20 cellular contexts compared by ENCODE assay signal in the genomic region with DNA sequence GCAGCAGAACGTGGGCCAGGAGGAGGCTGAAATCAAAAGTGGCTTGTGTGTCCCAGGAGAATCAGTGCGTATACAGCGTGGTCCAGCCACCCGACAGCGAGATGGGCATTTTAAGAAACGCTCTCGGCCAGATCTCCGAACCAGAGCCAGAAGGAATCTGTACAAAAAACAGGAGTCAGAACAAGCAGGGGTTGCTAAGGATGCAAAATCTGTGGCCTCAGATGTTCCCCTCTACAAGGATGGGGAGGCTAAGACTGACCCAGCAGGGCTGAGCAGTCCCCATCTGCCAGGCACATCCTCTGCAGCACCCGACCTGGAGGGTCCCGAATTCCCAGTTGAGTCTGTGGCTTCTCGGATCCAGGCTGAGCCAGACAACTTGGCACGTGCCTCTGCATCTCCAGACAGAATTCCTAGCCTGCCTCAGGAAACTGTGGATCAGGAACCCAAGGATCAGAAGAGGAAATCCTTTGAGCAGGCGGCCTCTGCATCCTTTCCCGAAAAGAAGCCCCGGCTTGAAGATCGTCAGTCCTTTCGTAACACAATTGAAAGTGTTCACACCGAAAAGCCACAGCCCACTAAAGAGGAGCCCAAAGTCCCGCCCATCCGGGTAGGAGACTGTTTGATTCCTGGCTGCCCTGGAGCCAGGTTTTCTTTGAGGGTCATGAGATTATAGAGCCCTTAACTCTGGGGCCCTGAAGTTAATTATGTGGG.
DNase-seq lines count a peak whose midpoint lies in the region; ATAC-seq, FAIRE-seq and TF ChIP-seq lines count a peak whose summit lies in the region.
"Had no signal": no experiment of that assay in that cellular context is flagged by ENCODE, and none has a peak within 500 bp of the region (broad histone marks: within the 10 kb centered on the region; RNA-seq: fewer than 3 reads in every experiment).

No MANE protein-coding gene starts in this region.

- peaks cover 99% of the 10 kb centered on the region for H3K36me3 ChIP-seq in A673 (ENCODE audit: insufficient read depth, low read length, poor library complexity, severe bottlenecking)
- H3K36me3 ChIP-seq in IMR-90 (ENCODE audit: control insufficient read depth, insufficient read depth, low read length): peaks cover 73% of the 10 kb centered on the region
- peaks cover 100% of the 10 kb centered on the region for H3K36me3 ChIP-seq in lower lobe of right lung

- DNase-seq in A673 (ENCODE audit: low spot score) (no peak), IMR-90 (no peak), fibroblast of the aortic adventitia (ENCODE audit: low read depth) (peak; percentile 22), lower lobe of right lung (no peak), RCC 7860 (ENCODE audit: low spot score) (no peak)
- no peak for DNase-seq in stimulated activated CD4-positive, alpha-beta T cell treated with anti-CD3 and anti-CD28 coated beads, Interleukin-2, amount 100 ng/mL, for 24 hours
- DNase-seq: activated CD8-positive, alpha-beta memory T cell treated with anti-CD3 and anti-CD28 coated beads, Interleukin-2, amount 50 U/mL, for 4 hours; activated naive CD4-positive, alpha-beta T cell treated with anti-CD3 and anti-CD28 coated beads, Interleukin-2, amount 10 ng/mL, durations not matched to agents 7 days and 5 days; effector memory CD4-positive, alpha-beta T cell; HCEC 1CT; MV-4-11; NCI-H2081 treated with DMSO at 0.1 percent for 48 hours; NCI-H526 treated with DMSO at 0.1 percent for 48 hours; stimulated activated naive CD8-positive, alpha-beta T cell treated with anti-CD3 and anti-CD28 coated beads, Interleukin-15, amount 100 ng/mL, for 72 hours had no signal

- dilution Hi-C loops in IMR-90 (cut with HindIII; ENCODE audit: low sequenced_read_pairs, unreplicated experiment): no loop called here

- no peak overlapping the region for H2AK5ac ChIP-seq in IMR-90 (ENCODE audit: low read depth, low read length)

- no peak overlapping the region for H2AK9ac ChIP-seq in IMR-90 (replicated peaks; ENCODE audit: low read depth, low read length, poor library complexity)

- no peak overlapping the region for H3K4ac ChIP-seq in IMR-90 (ENCODE audit: low read depth, low read length)

- no peak overlapping the region for H2AFZ ChIP-seq in IMR-90 (replicated peaks; ENCODE audit: low read length, poor library complexity)

- TF ChIP-seq CTCF in A673 (conservative IDR thresholded peaks at IDR 0.05; ENCODE audit: low read depth, low read length) (no peak), IMR-90 (conservative IDR thresholded peaks at IDR 0.05; ENCODE audit: low read depth, low read length) (no peak), fibroblast of the aortic adventitia (IDR thresholded peaks at IDR 0.05; ENCODE audit: insufficient read depth, low read length) (no peak), lower lobe of right lung (IDR thresholded peaks at IDR 0.05) (no peak)

- TF ChIP-seq RAD21 in IMR-90 (IDR thresholded peaks at IDR 0.05; ENCODE audit: low read length): no peak

- peaks cover 37% of the 10 kb centered on the region for H3K9me1 ChIP-seq in IMR-90 (ENCODE audit: insufficient read depth, low read length)

- 83% methylated on average over 8 of the region's 20 CpGs; no CpG with 5 or more reads in 1 of the 2 experiments for WGBS in IMR-90 (ENCODE audit: extremely low coverage in 2 of 2, insufficient read length in 1 of 2), 2 experiments

- H3K27ac ChIP-seq in A673 (ENCODE audit: low read depth, low read length, poor library complexity, severe bottlenecking): no peak overlapping the region
- H3K27ac ChIP-seq in IMR-90 (ENCODE audit: insufficient read depth, low read length): no peak overlapping the region
- peak overlapping the region; percentile 27 for H3K27ac ChIP-seq in lower lobe of right lung

- no peak overlapping the region for H3K4me2 ChIP-seq in IMR-90 (ENCODE audit: low read depth, low read length)

- H2BK20ac ChIP-seq in IMR-90 (ENCODE audit: low read depth, low read length): no peak overlapping the region

- H3K79me1 ChIP-seq in IMR-90 (ENCODE audit: low read depth in 1 of 2, low read length in 2 of 2): peaks cover 35 to 71% of the 10 kb centered on the region in 2 experiments

- no peak overlapping the region for H3K9ac ChIP-seq in IMR-90 (ENCODE audit: low read depth, low read length)

- H3K14ac ChIP-seq in IMR-90 (replicated peaks; ENCODE audit: low read depth, low read length): no peak overlapping the region

- TSS peak; percentile 21 for BruUV-seq in A673 (replicated peaks; lab: Mats Ljungman, UMichigan)
- TSS peak; percentile 26 for BruUV-seq in IMR-90 (replicated peaks; lab: Mats Ljungman, UMichigan)

- H3K4me3 ChIP-seq in A673 (ENCODE audit: low read depth, low read length, poor library complexity, severe bottlenecking) (no peak overlapping the region), IMR-90 (ENCODE audit: insufficient read depth, low read depth, low read length) (no peak overlapping the region), fibroblast of the aortic adventitia (ENCODE audit: low read depth, low read length) (no peak overlapping the region), lower lobe of right lung (no peak overlapping the region)
- H3K4me3 ChIP-seq: mucosa of descending colon had no signal

- no peak overlapping the region for H3K23ac ChIP-seq in IMR-90 (ENCODE audit: low read depth, low read length)

- H3K27me3 ChIP-seq in A673 (replicated peaks; ENCODE audit: insufficient read depth, low read depth, low read length, poor library complexity): no peaks in the 10 kb centered on the region
- H3K27me3 ChIP-seq in IMR-90 (ENCODE audit: control insufficient read depth, insufficient read depth, low read length): no peaks in the 10 kb centered on the region
- H3K27me3 ChIP-seq in lower lobe of right lung (ENCODE audit: low read depth): no peaks in the 10 kb centered on the region

- H2BK5ac ChIP-seq in IMR-90 (ENCODE audit: low read depth, low read length, poor library complexity, severe bottlenecking): no peak overlapping the region

- H4K5ac ChIP-seq in IMR-90 (ENCODE audit: low read depth, low read length): no peak overlapping the region

- no peak overlapping the region for H3K56ac ChIP-seq in IMR-90 (ENCODE audit: extremely low read depth, insufficient read depth, low read length)

- in situ Hi-C loops in IMR-90 (cut with MboI; ENCODE audit: low sequenced_read_pairs): no loop called here

- H4K91ac ChIP-seq in IMR-90 (ENCODE audit: insufficient read depth, low read depth, low read length): no peak overlapping the region

- H3K18ac ChIP-seq in IMR-90 (ENCODE audit: low read depth, low read length): no peak overlapping the region

- H4K20me1 ChIP-seq in IMR-90 (ENCODE audit: insufficient read depth, low read length): peaks cover 50% of the 10 kb centered on the region

- ATAC-seq in IMR-90 (ENCODE audit: low read depth): no peak
- ATAC-seq in lower lobe of right lung: peak; percentile 28 to 48
- no peak for ATAC-seq in HG03280 (IDR thresholded peaks at IDR 0.05; ENCODE audit: unreplicated experiment)
- no peak for ATAC-seq in GM19324 (IDR thresholded peaks at IDR 0.05; ENCODE audit: low FRiP score, unreplicated experiment)
- ATAC-seq: activated CD4-positive, CD25-positive, alpha-beta regulatory T cell treated with anti-CD3 and anti-CD28 coated beads, Interleukin-2, amount 50 U/mL, for 24 hours; mucosa of descending colon; stimulated activated naive CD8-positive, alpha-beta T cell treated with anti-CD3 and anti-CD28 coated beads, Interleukin-15, amount 100 ng/mL, for 72 hours had no signal

- POLR2A ChIA-PET in A673 (lab: Charles Lee; ENCODE audit: low non-redundant PET): no interaction called here
- POLR2A ChIA-PET in IMR-90 (lab: Charles Lee; ENCODE audit: unreplicated experiment): no interaction called here

- FAIRE-seq in RCC 7860 (lab: Jason Lieb, UNC): no peak
- FAIRE-seq: frontal cortex, GM12891 had no signal

- H2BK15ac ChIP-seq in IMR-90 (ENCODE audit: low read depth, low read length): no peak overlapping the region

- TF ChIP-seq POLR2A in IMR-90 (IDR thresholded peaks at IDR 0.05; ENCODE audit: low read depth, low read length): no peak

- no peak overlapping the region for H2BK120ac ChIP-seq in IMR-90 (ENCODE audit: low read depth, low read length)

- intact Hi-C loops in A673 (cut with micrococcal nuclease; ENCODE audit: unreplicated experiment): no loop called here
- intact Hi-C loops in IMR-90 (cut with micrococcal nuclease): no loop called here
- intact Hi-C loops in lower lobe of right lung (cut with DNase I): no loop called here

- no peaks in the 10 kb centered on the region for H3K9me3 ChIP-seq in A673 (ENCODE audit: low read depth, low read length, poor library complexity, severe bottlenecking)
- H3K9me3 ChIP-seq in IMR-90 (ENCODE audit: control insufficient read depth, insufficient read depth, low read length): no peaks in the 10 kb centered on the region
- H3K9me3 ChIP-seq in lower lobe of right lung: no peaks in the 10 kb centered on the region
- H3K9me3 ChIP-seq: mucosa of descending colon had no signal

- CTCF ChIA-PET in A673 (lab: Charles Lee): no interaction called here
- CTCF ChIA-PET in IMR-90 (lab: Yijun Ruan, JAX): no interaction called here

- no peak overlapping the region for H4K8ac ChIP-seq in IMR-90 (ENCODE audit: low read depth in 2 of 2, low read length in 2 of 2)

- H3K4me1 ChIP-seq in A673 (ENCODE audit: insufficient read depth, low read length, poor library complexity, severe bottlenecking): no peaks in the 10 kb centered on the region
- H3K4me1 ChIP-seq in IMR-90 (ENCODE audit: control insufficient read depth, insufficient read depth, low read length): peaks cover under 1% of the 10 kb centered on the region; the same call in 1 of the 2 replicates
- peaks cover 19% of the 10 kb centered on the region for H3K4me1 ChIP-seq in lower lobe of right lung

TF ChIP-seq in IMR-90, 13 proteins besides CTCF, POLR2A, EP300 and RAD21 (continues in another document):
- TF ChIP-seq MXI1 (IDR thresholded peaks at IDR 0.05; ENCODE audit: borderline replicate concordance, low read depth, low read length) (no peak), FOS (IDR thresholded peaks at IDR 0.05; ENCODE audit: low read depth, low read length) (no peak), USF2 (IDR thresholded peaks at IDR 0.05; ENCODE audit: low read depth, low read length) (no peak), BHLHE40 (IDR thresholded peaks at IDR 0.05; ENCODE audit: low read depth, low read length) (no peak), CHD1 (IDR thresholded peaks at IDR 0.05; ENCODE audit: low read depth, low read length) (no peak)

Comparison
In these comparisons a context has a peak if more than half of its experiments do, and no peak if none do; other contexts are left out.
1. ATAC-seq: peak in lower lobe of right lung (2 of 2); none in IMR-90 (single experiment), HG03280 (single experiment) and GM19324 (single experiment).